ENCODE assay signal across 1 cellular context in genomic region chr9:128923493-128923883, GRCh38.
TF ChIP-seq lines count a peak whose summit lies in the region.

No MANE protein-coding gene starts in this region.

TF ChIP-seq in K562, 482 proteins besides CTCF, POLR2A, EP300 and RAD21:
- TF ChIP-seq, protein P1, sequence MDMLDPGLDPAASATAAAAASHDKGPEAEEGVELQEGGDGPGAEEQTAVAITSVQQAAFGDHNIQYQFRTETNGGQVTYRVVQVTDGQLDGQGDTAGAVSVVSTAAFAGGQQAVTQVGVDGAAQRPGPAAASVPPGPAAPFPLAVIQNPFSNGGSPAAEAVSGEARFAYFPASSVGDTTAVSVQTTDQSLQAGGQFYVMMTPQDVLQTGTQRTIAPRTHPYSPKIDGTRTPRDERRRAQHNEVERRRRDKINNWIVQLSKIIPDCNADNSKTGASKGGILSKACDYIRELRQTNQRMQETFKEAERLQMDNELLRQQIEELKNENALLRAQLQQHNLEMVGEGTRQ (CRISPR knock-in tag; IDR thresholded peaks at IDR 0.05): no peak
- TF ChIP-seq CEBPG (CRISPR knock-in tag; IDR thresholded peaks at IDR 0.05) (peak; percentile 70), CEBPG (tag; conservative IDR thresholded peaks at IDR 0.05 in 1 of 2, IDR thresholded peaks at IDR 0.05 in 1 of 2) (peak; percentile 82 to 98), BRCA1 (IDR thresholded peaks at IDR 0.05) (no peak), BRCA1 (CRISPR knock-in tag; IDR thresholded peaks at IDR 0.05) (no peak), CEBPB (tag; IDR thresholded peaks at IDR 0.05) (peak; percentile 97), XRCC4 (IDR thresholded peaks at IDR 0.05; ENCODE audit: extremely low read depth, insufficient read depth, insufficient read length) (no peak), KAT8 (IDR thresholded peaks at IDR 0.05; ENCODE audit: low read depth) (no peak), CBFA2T3 (IDR thresholded peaks at IDR 0.05) (peak; percentile 16; the same call in 1 of the 2 replicates), KAT2B (IDR thresholded peaks at IDR 0.05; ENCODE audit: low read depth, low read length) (no peak), WHSC1 (IDR thresholded peaks at IDR 0.05; ENCODE audit: low read length) (no peak)
- TF ChIP-seq, protein P2, sequence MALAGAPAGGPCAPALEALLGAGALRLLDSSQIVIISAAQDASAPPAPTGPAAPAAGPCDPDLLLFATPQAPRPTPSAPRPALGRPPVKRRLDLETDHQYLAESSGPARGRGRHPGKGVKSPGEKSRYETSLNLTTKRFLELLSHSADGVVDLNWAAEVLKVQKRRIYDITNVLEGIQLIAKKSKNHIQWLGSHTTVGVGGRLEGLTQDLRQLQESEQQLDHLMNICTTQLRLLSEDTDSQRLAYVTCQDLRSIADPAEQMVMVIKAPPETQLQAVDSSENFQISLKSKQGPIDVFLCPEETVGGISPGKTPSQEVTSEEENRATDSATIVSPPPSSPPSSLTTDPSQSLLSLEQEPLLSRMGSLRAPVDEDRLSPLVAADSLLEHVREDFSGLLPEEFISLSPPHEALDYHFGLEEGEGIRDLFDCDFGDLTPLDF (CRISPR knock-in tag; IDR thresholded peaks at IDR 0.05): no peak
- TF ChIP-seq, protein P3, sequence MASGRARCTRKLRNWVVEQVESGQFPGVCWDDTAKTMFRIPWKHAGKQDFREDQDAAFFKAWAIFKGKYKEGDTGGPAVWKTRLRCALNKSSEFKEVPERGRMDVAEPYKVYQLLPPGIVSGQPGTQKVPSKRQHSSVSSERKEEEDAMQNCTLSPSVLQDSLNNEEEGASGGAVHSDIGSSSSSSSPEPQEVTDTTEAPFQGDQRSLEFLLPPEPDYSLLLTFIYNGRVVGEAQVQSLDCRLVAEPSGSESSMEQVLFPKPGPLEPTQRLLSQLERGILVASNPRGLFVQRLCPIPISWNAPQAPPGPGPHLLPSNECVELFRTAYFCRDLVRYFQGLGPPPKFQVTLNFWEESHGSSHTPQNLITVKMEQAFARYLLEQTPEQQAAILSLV (tag; IDR thresholded peaks at IDR 0.05): peak; percentile 73
- TF ChIP-seq, protein P4, sequence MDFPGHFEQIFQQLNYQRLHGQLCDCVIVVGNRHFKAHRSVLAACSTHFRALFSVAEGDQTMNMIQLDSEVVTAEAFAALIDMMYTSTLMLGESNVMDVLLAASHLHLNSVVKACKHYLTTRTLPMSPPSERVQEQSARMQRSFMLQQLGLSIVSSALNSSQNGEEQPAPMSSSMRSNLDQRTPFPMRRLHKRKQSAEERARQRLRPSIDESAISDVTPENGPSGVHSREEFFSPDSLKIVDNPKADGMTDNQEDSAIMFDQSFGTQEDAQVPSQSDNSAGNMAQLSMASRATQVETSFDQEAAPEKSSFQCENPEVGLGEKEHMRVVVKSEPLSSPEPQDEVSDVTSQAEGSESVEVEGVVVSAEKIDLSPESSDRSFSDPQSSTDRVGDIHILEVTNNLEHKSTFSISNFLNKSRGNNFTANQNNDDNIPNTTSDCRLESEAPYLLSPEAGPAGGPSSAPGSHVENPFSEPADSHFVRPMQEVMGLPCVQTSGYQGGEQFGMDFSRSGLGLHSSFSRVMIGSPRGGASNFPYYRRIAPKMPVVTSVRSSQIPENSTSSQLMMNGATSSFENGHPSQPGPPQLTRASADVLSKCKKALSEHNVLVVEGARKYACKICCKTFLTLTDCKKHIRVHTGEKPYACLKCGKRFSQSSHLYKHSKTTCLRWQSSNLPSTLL (IDR thresholded peaks at IDR 0.05): no peak
